ENCODE assay signal across 10 cellular contexts in the genomic region with DNA sequence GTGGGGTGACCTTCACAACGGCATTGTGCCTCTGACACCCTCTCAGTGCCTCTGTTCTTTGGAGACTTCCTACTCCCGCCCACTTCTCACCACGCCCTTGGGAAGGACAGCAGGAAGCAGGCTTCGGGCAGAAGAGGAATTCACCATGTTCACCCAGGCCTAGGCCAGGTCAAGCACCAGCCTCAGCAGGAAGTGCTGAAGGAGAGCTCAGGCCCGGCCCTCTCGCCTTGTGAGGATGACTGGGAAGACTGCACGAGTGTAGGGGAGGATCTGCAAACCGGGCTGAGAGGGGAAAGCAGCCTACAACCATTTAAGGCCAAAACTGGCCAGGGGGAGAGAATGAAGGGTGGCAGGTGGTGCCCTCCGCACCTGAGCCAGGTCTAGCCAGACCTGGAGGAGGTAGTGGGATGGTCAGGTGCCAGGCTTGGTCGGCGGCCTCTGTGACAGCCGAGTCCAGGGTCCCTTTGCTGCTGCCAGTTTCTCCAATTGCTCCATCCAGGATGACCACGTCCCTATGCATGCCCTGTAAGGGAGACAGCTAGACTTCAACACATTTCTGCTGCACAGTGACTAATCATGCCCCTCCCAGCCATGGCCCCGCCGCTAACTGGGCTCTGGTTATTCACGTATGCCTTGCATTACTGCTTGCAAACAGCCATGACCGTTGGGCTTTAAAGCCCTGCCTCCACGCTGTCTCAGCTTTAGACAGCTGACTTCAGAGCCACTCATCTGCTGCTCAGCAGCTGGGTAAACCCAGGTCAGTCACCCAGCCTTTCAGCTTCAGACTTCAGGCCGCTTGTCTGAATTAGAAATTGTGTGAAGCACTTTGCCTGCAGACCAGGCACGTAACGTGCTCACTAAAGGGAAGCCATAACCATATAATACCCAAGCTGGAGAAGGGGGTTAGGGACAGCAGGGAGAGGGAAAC. TPM values are rescaled to one million over a fixed set of nuclear protein-coding genes. Genes with fewer than 3 reads are reported as not detected.
DNase-seq lines count a peak whose midpoint lies in the region; ATAC-seq, FAIRE-seq and TF ChIP-seq lines count a peak whose summit lies in the region.
"Had no signal": no experiment of that assay in that cellular context is flagged by ENCODE, and none has a peak within 500 bp of the region (broad histone marks: within the 10 kb centered on the region; RNA-seq: fewer than 3 reads in every experiment).

No MANE protein-coding gene starts in this region.

- H3K9me2 ChIP-seq in OCI-LY7 (ENCODE audit: insufficient read depth, low read length) = no peaks in the 10 kb centered on the region

- no peak overlapping the region for H3K4me3 Mint-ChIP-seq in astrocyte (ENCODE audit: unreplicated experiment)

- TF ChIP-seq CTCF in astrocyte (IDR thresholded peaks at IDR 0.05; ENCODE audit: insufficient read depth, low read depth, low read length) (no peak), mucosa of descending colon (IDR thresholded peaks at IDR 0.05) (no peak), OCI-LY7 (conservative IDR thresholded peaks at IDR 0.05; ENCODE audit: low read length) (no peak)

- no peak overlapping the region for H3K4me3 ChIP-seq in astrocyte (ENCODE audit: insufficient read depth, low read depth, low read length)
- no peak overlapping the region for H3K4me3 ChIP-seq in mucosa of descending colon
- no peak overlapping the region for H3K4me3 ChIP-seq in HAP-1
- no peak overlapping the region for H3K4me3 ChIP-seq in OCI-LY7 (ENCODE audit: low read depth, low read length, poor library complexity, severe bottlenecking)

- FAIRE-seq in astrocyte (lab: Jason Lieb, UNC) = peak; percentile 84

- H3K9me3 ChIP-seq in astrocyte (ENCODE audit: insufficient read depth, low read depth, low read length) (no peaks in the 10 kb centered on the region), mucosa of descending colon (no peaks in the 10 kb centered on the region), HAP-1 (no peaks in the 10 kb centered on the region), OCI-LY7 (ENCODE audit: low read length) (no peaks in the 10 kb centered on the region)

- no TSS peak for BruUV-seq in OCI-LY7 (replicated peaks; lab: Mats Ljungman, UMichigan)

- in situ Hi-C loops in HAP-1 (cut with MboI; ENCODE audit: low sequenced_read_pairs) = no loop called here

- DNase-seq in DMS53 (lab: John Stamatoyannopoulos, UW) = peak; percentile 99
- peak; percentile 98 for DNase-seq in LHCN-M2 (ENCODE audit: low read depth)
- peak; percentile 81 for DNase-seq in astrocyte (ENCODE audit: low read depth)
- peak; percentile 41 to 63 (median 54) for DNase-seq in mucosa of descending colon
- no peak for DNase-seq in HAP-1 (ENCODE audit: low spot score in 2 of 2)
- no peak for DNase-seq in OCI-LY7 (ENCODE audit: low spot score)
- no peak for DNase-seq in stimulated activated CD4-positive, alpha-beta T cell treated with anti-CD3 and anti-CD28 coated beads, Interleukin-1b, Interleukin-23, amount 100 ng/mL, for 48 hours
- no peak for DNase-seq in superior temporal gyrus (ENCODE audit: extremely low spot score)
- DNase-seq: activated T-cell treated with anti-CD3 and anti-CD28 coated beads, Interleukin-2, amount 50 U/mL, for 1 hour; stimulated activated CD4-positive, alpha-beta T cell treated with anti-CD3 and anti-CD28 coated beads, Interleukin-2, amount 100 ng/mL, for 48 hours had no signal

- H3K9ac ChIP-seq in astrocyte (ENCODE audit: low read length) = peak overlapping the region; percentile 32

- H3K4me1 Mint-ChIP-seq in astrocyte (ENCODE audit: low read depth, unreplicated experiment) = peaks cover 10% of the 10 kb centered on the region

- H4K20me1 ChIP-seq in astrocyte (ENCODE audit: insufficient read depth, low read length) = peaks cover 1% of the 10 kb centered on the region
- no peaks in the 10 kb centered on the region for H4K20me1 ChIP-seq in OCI-LY7 (ENCODE audit: insufficient read depth, low read length)

- H3K36me3 ChIP-seq in astrocyte (ENCODE audit: insufficient read depth, low read length) (peaks cover 19% of the 10 kb centered on the region), mucosa of descending colon (ENCODE audit: low read depth) (peaks cover 4% of the 10 kb centered on the region), HAP-1 (replicated peaks) (peaks cover 55% of the 10 kb centered on the region), OCI-LY7 (ENCODE audit: insufficient read depth, low read length) (peaks cover 63% of the 10 kb centered on the region)

- H3K27ac ChIP-seq in astrocyte (ENCODE audit: low read depth, low read length) = peak overlapping the region; percentile 54
- H3K27ac ChIP-seq in OCI-LY7 (ENCODE audit: low read depth, low read length, poor library complexity, severe bottlenecking) = no peak overlapping the region

- H3K79me2 ChIP-seq in astrocyte (ENCODE audit: insufficient read depth, low read length) = peaks cover 6% of the 10 kb centered on the region
- H3K79me2 ChIP-seq in OCI-LY7 (ENCODE audit: insufficient read depth, low read depth, low read length) = peaks cover 4% of the 10 kb centered on the region; the same call in 1 of the 2 replicates

- CTCF ChIA-PET in OCI-LY7 (lab: Charles Lee; ENCODE audit: unreplicated experiment) = interaction anchor here (0.6 kb wide), 1 partner anchor 99 kb away, joined by 3 read pairs; no protein-coding TSS in a partner anchor

- peaks cover 12% of the 10 kb centered on the region for H3K4me1 ChIP-seq in astrocyte (ENCODE audit: insufficient read depth, low read length)
- H3K4me1 ChIP-seq in mucosa of descending colon (ENCODE audit: low read depth) = peaks cover 8% of the 10 kb centered on the region
- no peaks in the 10 kb centered on the region for H3K4me1 ChIP-seq in HAP-1
- H3K4me1 ChIP-seq in OCI-LY7 (ENCODE audit: insufficient read depth, low read length, poor library complexity, severe bottlenecking) = no peaks in the 10 kb centered on the region

- H3K9me3 Mint-ChIP-seq in astrocyte (ENCODE audit: unreplicated experiment) = no peaks in the 10 kb centered on the region

- peak; percentile 88 for ATAC-seq in mucosa of descending colon

- H2AFZ ChIP-seq in astrocyte (ENCODE audit: low read depth, low read length) (no peak overlapping the region), OCI-LY7 (ENCODE audit: low read length) (no peak overlapping the region)

- POLR2A ChIA-PET in OCI-LY7 (lab: Charles Lee) = no interaction called here

- H3K4me2 ChIP-seq in astrocyte (ENCODE audit: low read length) = peak overlapping the region; percentile 36
- no peak overlapping the region for H3K4me2 ChIP-seq in OCI-LY7 (ENCODE audit: low read length)

- H3K27ac Mint-ChIP-seq in astrocyte (ENCODE audit: unreplicated experiment) = peak overlapping the region; percentile 47

- peaks cover 15% of the 10 kb centered on the region for H3K36me3 Mint-ChIP-seq in astrocyte (ENCODE audit: low read depth, unreplicated experiment)

- no peaks in the 10 kb centered on the region for H3K27me3 ChIP-seq in astrocyte (ENCODE audit: insufficient read depth, low read length)
- H3K27me3 ChIP-seq in HAP-1 (ENCODE audit: low read depth) = no peaks in the 10 kb centered on the region

- H3K27me3 Mint-ChIP-seq in astrocyte (ENCODE audit: low read depth, unreplicated experiment) = no peaks in the 10 kb centered on the region

- intact Hi-C loops in mucosa of descending colon (cut with DNase I, micrococcal nuclease) = no loop called here
- intact Hi-C loops in OCI-LY7 (cut with micrococcal nuclease; ENCODE audit: unreplicated experiment) = no loop called here

RNA-seq across cellular contexts. Expression of a gene that starts 8.9 kb away (rescaled TPM):
- total RNA-seq in LHCN-M2 (2014; rRNA removed) (59.6 and 61.5 TPM in 2 replicates), astrocyte (37.9 and 41.0 TPM in 2 replicates), mucosa of descending colon (10 to 100 TPM; 17.7 to 18.2 (median 18.1) TPM), OCI-LY7 (2022) (45.8 and 66.0 TPM in 2 replicates)
- polyA plus RNA-seq in LHCN-M2 (2012) = 36.2 TPM
- 60.0 and 67.6 TPM in 2 replicates for total RNA-seq in OCI-LY7 (2014; rRNA removed; shearing (Covaris generic))

RNA-seq across cellular contexts. Expression of a gene that starts 9.2 kb away (rescaled TPM):
- 61.5 and 66.4 TPM in 2 replicates for total RNA-seq in LHCN-M2 (2014; rRNA removed)
- polyA plus RNA-seq in LHCN-M2 (2012) = 34.0 TPM
- total RNA-seq in astrocyte = 89.3 and 92.9 TPM in 2 replicates
- 10 to 100 TPM; 37.7 to 42.3 (median 38.3) TPM for total RNA-seq in mucosa of descending colon
- total RNA-seq in OCI-LY7 (2014; rRNA removed; shearing (Covaris generic)) = 35.2 and 41.3 TPM in 2 replicates
- total RNA-seq in OCI-LY7 (2022) = 50.1 and 51.1 TPM in 2 replicates

RNA-seq across cellular contexts. Expression of a gene that starts 28.1 kb away (rescaled TPM):
- total RNA-seq in LHCN-M2 (2014; rRNA removed) = 0.92 and 1.7 TPM in 2 replicates
- polyA plus RNA-seq in LHCN-M2 (2012) = 0.18 TPM
- total RNA-seq in astrocyte = 0.20 and 0.55 TPM in 2 replicates
- total RNA-seq in mucosa of descending colon = 10 to 100 TPM; 40.9 to 97.8 (median 93.7) TPM
- total RNA-seq in OCI-LY7 (2014; rRNA removed; shearing (Covaris generic)) = 0.90 and 1.2 TPM in 2 replicates
- 2.0 and 2.6 TPM in 2 replicates for total RNA-seq in OCI-LY7 (2022)

RNA-seq across cellular contexts. Expression of a gene that starts 50.4 kb away (rescaled TPM):
- total RNA-seq in LHCN-M2 (2014; rRNA removed) (53.8 and 59.2 TPM in 2 replicates), astrocyte (133 and 153 TPM in 2 replicates), mucosa of descending colon (100 to 1,000 TPM; 108 to 159 (median 128) TPM), OCI-LY7 (2022) (126 and 150 TPM in 2 replicates)
- 55.7 TPM for polyA plus RNA-seq in LHCN-M2 (2012)
- total RNA-seq in OCI-LY7 (2014; rRNA removed; shearing (Covaris generic)) = 92.9 and 121 TPM in 2 replicates

RNA-seq across cellular contexts. Expression of a gene that starts 51.5 kb away (rescaled TPM):
- 193 and 253 TPM in 2 replicates for total RNA-seq in LHCN-M2 (2014; rRNA removed)
- polyA plus RNA-seq in LHCN-M2 (2012) = 102 TPM
- total RNA-seq in astrocyte = 30.3 and 33.9 TPM in 2 replicates
- total RNA-seq in mucosa of descending colon = 10 to 100 TPM; 57.9 to 85.2 (median 72.1) TPM
- 53.9 and 75.2 TPM in 2 replicates for total RNA-seq in OCI-LY7 (2014; rRNA removed; shearing (Covaris generic))
- 54.2 and 59.1 TPM in 2 replicates for total RNA-seq in OCI-LY7 (2022)

Comparison
In these comparisons a context has a peak if more than half of its experiments do, and no peak if none do; other contexts are left out.
1. DNase-seq: peak in DMS53 (single experiment), LHCN-M2 (single experiment), astrocyte (single experiment) and mucosa of descending colon (3 of 3); none in HAP-1 (0 of 2), OCI-LY7 (single experiment), stimulated activated CD4-positive, alpha-beta T cell treated with anti-CD3 and anti-CD28 coated beads, Interleukin-1b, Interleukin-23, amount 100 ng/mL, for 48 hours (single experiment) and superior temporal gyrus (single experiment).
2. RNA of a gene that starts 28.1 kb away (total RNA-seq): 40.9 to 97.8 TPM in mucosa of descending colon; 0.90 to 2.6 TPM in OCI-LY7, 0.92 to 1.7 TPM in LHCN-M2 and 0.20 to 0.55 TPM in astrocyte; every median in the first group is over 10 times any median in the second.